ENCODE assay signal across 23 cellular contexts in the genomic region with DNA sequence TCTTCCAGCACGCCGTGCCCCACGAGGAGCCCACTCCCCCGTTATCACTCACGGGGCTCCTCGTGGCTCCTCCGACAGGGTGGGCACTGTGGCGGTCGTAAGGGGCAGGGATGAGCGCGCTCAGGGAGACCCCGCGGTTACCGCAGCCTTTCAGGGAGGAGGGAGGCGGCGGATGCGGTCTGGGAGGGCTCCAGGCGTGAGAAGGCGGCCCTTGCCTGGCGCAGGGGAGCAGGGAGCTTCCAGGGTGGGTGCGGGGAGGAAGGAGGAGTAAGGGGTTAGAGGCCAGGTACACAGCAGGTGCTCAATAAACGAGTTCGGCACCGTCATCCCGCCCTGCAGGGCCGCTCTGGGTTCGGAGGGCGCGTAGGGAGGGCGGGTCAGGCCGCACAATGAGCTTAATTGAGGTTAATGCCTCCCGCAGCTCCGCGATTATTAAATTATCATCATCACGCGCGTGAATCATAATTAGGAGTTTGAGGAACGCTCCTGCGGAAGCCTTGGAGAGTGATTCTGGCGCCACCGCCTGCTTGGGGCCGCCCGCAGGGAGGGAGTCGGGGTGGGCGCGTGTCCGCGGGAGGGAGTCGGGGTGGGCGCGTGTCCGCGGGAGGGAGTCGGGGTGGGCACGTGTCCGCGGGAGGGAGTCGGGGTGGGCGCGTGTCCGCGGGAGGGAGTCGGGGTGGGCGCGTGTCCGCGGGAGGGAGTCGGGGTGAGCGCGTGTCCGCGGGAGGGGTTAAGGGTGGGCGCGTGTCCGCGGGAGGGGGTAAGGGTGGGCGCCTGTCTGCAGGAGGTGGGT. TPM values are rescaled to one million over a fixed set of nuclear protein-coding genes. Genes with fewer than 3 reads are reported as not detected.
A peak's percentile ranks its signal among the peaks of the same experiment; 100 is the strongest.
DNase-seq lines count a peak whose midpoint lies in the region; ATAC-seq, FAIRE-seq and TF ChIP-seq lines count a peak whose summit lies in the region.
"Had no signal": no experiment of that assay in that cellular context is flagged by ENCODE, and none has a peak within 500 bp of the region (broad histone marks: within the 10 kb centered on the region; RNA-seq: fewer than 3 reads in every experiment).

No MANE protein-coding gene starts in this region.

- no peak for TF ChIP-seq POLR2A in K562 (conservative IDR thresholded peaks at IDR 0.05)

- ATAC-seq in K562 (no peak), HG02852 (IDR thresholded peaks at IDR 0.05; ENCODE audit: unreplicated experiment) (no peak)
- ATAC-seq: activated CD4-positive, alpha-beta T cell treated with anti-CD3 and anti-CD28 coated beads for 36 hours; natural killer cell treated with Interleukin-12 subunit alpha and Interleukin-12 subunit beta and Interleukin-15 and Interleukin-18, amount 100 ng/mL, for 72 hours; Right ventricle myocardium inferior had no signal

- no peaks in the 10 kb centered on the region for H3K9me3 ChIP-seq in K562 (replicated peaks; ENCODE audit: control insufficient read depth, insufficient read depth, low read depth, low read length)
- no peaks in the 10 kb centered on the region for H3K9me3 ChIP-seq in osteoblast (ENCODE audit: low read depth, low read length)
- H3K9me3 ChIP-seq: uterus had no signal

- POLR2A ChIA-PET in K562 (lab: Yijun Ruan, JAX), result no interaction called here

- H3K36me3 ChIP-seq in K562 (ENCODE audit: control insufficient read depth, insufficient read depth, low read length), result no peaks in the 10 kb centered on the region
- H3K36me3 ChIP-seq in osteoblast (ENCODE audit: insufficient read depth, low read length), result no peaks in the 10 kb centered on the region
- H3K36me3 ChIP-seq: uterus had no signal

- H3K9me1 ChIP-seq in K562 (ENCODE audit: control insufficient read depth, insufficient read depth, low read length), result peaks cover 2% of the 10 kb centered on the region

- H3K4me2 ChIP-seq in K562 (ENCODE audit: insufficient read depth, low read length) (peak overlapping the region; percentile 6; the same call in 1 of the 2 replicates), osteoblast (ENCODE audit: insufficient read depth, low read length) (no peak overlapping the region)

- in situ Hi-C loops in K562 (cut with MboI), result loop anchor here (5.0 kb wide), 1 partner anchor 48 kb away; no protein-coding TSS in a partner anchor

- no peak for TF ChIP-seq EP300 in K562 (IDR thresholded peaks at IDR 0.05; ENCODE audit: low read length)

- H3K4me1 ChIP-seq in K562 (replicated peaks in 1 of 2; ENCODE audit: control insufficient read depth in 2 of 2, insufficient read depth in 2 of 2, low read length in 2 of 2) (peaks cover 6 to 45% of the 10 kb centered on the region in 2 experiments; a peak in 4 of 5 replicates), osteoblast (ENCODE audit: insufficient read depth, low read length) (no peaks in the 10 kb centered on the region)

- TF ChIP-seq CTCF in K562 (IDR thresholded peaks at IDR 0.05 in 2 of 3, conservative IDR thresholded peaks at IDR 0.05 in 1 of 3; ENCODE audit: insufficient read depth in 2 of 3, low read depth in 1 of 3, low read length in 3 of 3), result no peak
- TF ChIP-seq CTCF in osteoblast (IDR thresholded peaks at IDR 0.05; ENCODE audit: extremely low read depth, low read depth, low read length), result no peak

- intact Hi-C loops in K562 (cut with micrococcal nuclease), result no loop called here

- no peak overlapping the region for H3K9ac ChIP-seq in K562 (ENCODE audit: insufficient read depth in 1 of 2, low read depth in 2 of 2, low read length in 2 of 2)

- no peak for FAIRE-seq in K562 (lab: Jason Lieb, UNC)

- H3K79me2 ChIP-seq in K562 (ENCODE audit: control insufficient read depth, insufficient read depth, low read length) (no peaks in the 10 kb centered on the region), osteoblast (ENCODE audit: insufficient read depth, low read length) (no peaks in the 10 kb centered on the region)

- H3K4me3 ChIP-seq in K562 (no peak overlapping the region), osteoblast (ENCODE audit: insufficient read depth, low read length) (no peak overlapping the region)
- H3K4me3 ChIP-seq: uterus had no signal

- WGBS in K562 (ENCODE audit: insufficient coverage, low coverage, missing lambda C conversion rate), result 50% methylated on average over 27 of the region's 77 CpGs

- H3K27ac ChIP-seq in K562 (ENCODE audit: extremely low read depth, low read depth, low read length), result no peak overlapping the region
- no peak overlapping the region for H3K27ac ChIP-seq in osteoblast (ENCODE audit: low read depth, low read length)
- H3K27ac ChIP-seq: uterus had no signal

- no TSS peak for BruUV-seq in K562 (replicated peaks; lab: Mats Ljungman, UMichigan)

- no peak for TF ChIP-seq RAD21 in K562 (CRISPR knock-in tag; conservative IDR thresholded peaks at IDR 0.05 in 1 of 2, IDR thresholded peaks at IDR 0.05 in 1 of 2)

- peak; percentile 17 for DNase-seq in AG08396 (ENCODE audit: low spot score)
- peak; percentile 45 for DNase-seq in D341Med (ENCODE audit: low spot score)
- peak in 1 of 4 experiments; percentile 38 for DNase-seq in K562 (ENCODE audit: extremely low read depth in 1 of 4, low spot score in 3 of 4)
- peak; percentile 71 for DNase-seq in osteoblast (ENCODE audit: insufficient read length, low spot score, missing footprints)
- no peak for DNase-seq in GDM1 (lab: John Stamatoyannopoulos, UW)
- DNase-seq in stimulated activated CD4-positive, alpha-beta T cell treated with anti-CD3 and anti-CD28 coated beads, Interleukin-4, amount 100 ng/mL, for 4 hours, result no peak
- DNase-seq: activated CD4-positive, alpha-beta T cell treated with anti-CD3 and anti-CD28 coated beads for 36 hours; activated CD8-positive, alpha-beta memory T cell treated with anti-CD3 and anti-CD28 coated beads, Interleukin-2, amount 50 U/mL, for 4 hours; CD4-positive, alpha-beta T cell; cortex of kidney; Karpas-422; midbrain; MV-4-11; NCI-H187; NCI-H2227 treated with DMSO at 0.1 percent for 48 hours; NCI-H774; uterus had no signal

- CTCF ChIA-PET in K562 (lab: Yijun Ruan, JAX; ENCODE audit: low intra/inter-chr PET ratio), result no interaction called here

- H2AFZ ChIP-seq in K562 (ENCODE audit: low read depth, low read length) (no peak overlapping the region), osteoblast (ENCODE audit: low read length) (no peak overlapping the region)

- H4K20me1 ChIP-seq in K562 (replicated peaks; ENCODE audit: control insufficient read depth, insufficient read depth, low read length), result no peaks in the 10 kb centered on the region; the same call in 1 of the 2 replicates
- H4K20me1 ChIP-seq in osteoblast (ENCODE audit: insufficient read depth, low read length), result peaks cover 4% of the 10 kb centered on the region

- H3K27me3 ChIP-seq in K562 (ENCODE audit: control insufficient read depth in 2 of 2, insufficient read depth in 2 of 2, low read length in 2 of 2) (peaks cover 0 to 22% of the 10 kb centered on the region in 2 experiments; a peak in 3 of 5 replicates), osteoblast (ENCODE audit: insufficient read depth, low read length) (peaks cover 31% of the 10 kb centered on the region)

TF ChIP-seq in K562, 482 proteins besides CTCF, POLR2A, EP300 and RAD21 (continues in another document):
- TF ChIP-seq HEY1 (CRISPR knock-in tag; IDR thresholded peaks at IDR 0.05; ENCODE audit: borderline replicate concordance) (no peak), ZBTB33 (CRISPR knock-in tag; IDR thresholded peaks at IDR 0.05) (peak; percentile 70; the same call in 1 of the 2 replicates), ZKSCAN8 (CRISPR knock-in tag; IDR thresholded peaks at IDR 0.05) (0 out of 2 replicates have a peak, but pooled peaks have one; percentile 42), GATA2 (CRISPR knock-in tag; IDR thresholded peaks at IDR 0.05) (no peak), GABPA (tag; conservative IDR thresholded peaks at IDR 0.05; ENCODE audit: low read depth) (no peak)

RNA-seq across cellular contexts. Expression of gene NKX1-1, which starts 7.6 kb away (rescaled TPM):
- not detected in 2 replicates for total RNA-seq in K562 (2011; cell fraction: chromatin; rRNA removed; ENCODE audit: low replicate concordance)
- total RNA-seq in K562 (2011; cell fraction: nucleolus; rRNA removed), result not detected in 2 replicates
- not detected in 2 replicates for total RNA-seq in K562 (2011; cell fraction: nucleoplasm; rRNA removed)
- total RNA-seq in K562 (2014; rRNA removed) (not detected in 2 replicates), K562 (2014; rRNA removed; fragmentation: Illumina TruSeq; extraction: Trizol) (not detected in 2 replicates), K562 (2015; rRNA removed; fragmentation: Illumina TruSeq; extraction: Trizol) (not detected in 2 replicates), K562 (2021) (not detected in 2 replicates), osteoblast (not detected in 2 replicates)
- polyA plus RNA-seq in K562 (2011; rRNA removed) (not detected in 2 replicates), K562 (2014; fragmentation: Illumina TruSeq; extraction: Trizol) (not detected in 2 replicates), K562 (2014; fragmentation: Nextera tagmentation; extraction: Ambion mirVana) (not detected), K562 (2014; rRNA removed) (not detected in 2 replicates)
- polyA plus RNA-seq in K562 (2011; cell fraction: cytosol; rRNA removed), result 0.12 TPM in 1 of 2 replicates, not detected in the other
- polyA plus RNA-seq in K562 (2011; cell fraction: nucleus; rRNA removed), result 0.20 TPM in 1 of 2 replicates, not detected in the other
- polyA plus RNA-seq in K562 (2012), result not detected in 2 replicates
- not detected in 2 replicates for polyA minus RNA-seq in K562 (2011; rRNA and poly(A)+ RNA removed)
- polyA minus RNA-seq in K562 (2011; cell fraction: cytosol; rRNA and poly(A)+ RNA removed), result not detected in 2 replicates
- polyA minus RNA-seq in K562 (2011; cell fraction: nucleus; rRNA and poly(A)+ RNA removed), result 0.27 TPM in 1 of 2 replicates, not detected in the other
- total RNA-seq: activated CD4-positive, alpha-beta T cell treated with anti-CD3 and anti-CD28 coated beads for 36 hours; CD4-positive, alpha-beta T cell; HT1080; natural killer cell treated with Interleukin-12 subunit alpha and Interleukin-12 subunit beta and Interleukin-15 and Interleukin-18, amount 100 ng/mL, for 72 hours; OCI-LY7; Right ventricle myocardium inferior; uterus had no signal
- polyA plus RNA-seq: adipose tissue had no signal

Comparison
In these comparisons a context has a peak if more than half of its experiments do, and no peak if none do; other contexts are left out.
1. DNase-seq: peak in AG08396 (single experiment), D341Med (single experiment) and osteoblast (single experiment); none in GDM1 (single experiment) and stimulated activated CD4-positive, alpha-beta T cell treated with anti-CD3 and anti-CD28 coated beads, Interleukin-4, amount 100 ng/mL, for 4 hours (0 of 2).